Comparison of ENCODE assay signal across 22 cellular contexts in the genomic region with DNA sequence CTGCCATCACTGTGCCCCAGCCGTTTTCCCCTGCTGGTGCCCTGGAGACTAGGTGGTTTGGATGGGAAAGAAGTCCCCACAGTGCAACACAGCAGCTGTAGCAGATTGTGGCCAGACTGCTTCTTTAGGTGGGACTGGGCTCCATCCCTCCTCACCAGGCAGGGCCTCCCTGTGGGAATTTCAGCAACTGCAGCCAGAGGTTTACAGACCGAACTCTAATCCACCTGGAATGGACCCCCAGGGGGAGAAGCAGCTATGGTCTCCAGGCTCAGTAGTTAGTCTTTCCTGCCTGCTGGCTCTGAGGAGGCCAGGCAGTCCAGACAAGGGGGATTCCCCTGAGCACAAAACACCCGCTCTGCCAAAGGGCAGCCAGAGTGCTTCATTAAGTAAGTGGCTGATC.
"Had no signal": no experiment of that assay in that cellular context is flagged by ENCODE, and none has a peak within 500 bp of the region (broad histone marks: within the 10 kb centered on the region; RNA-seq: fewer than 3 reads in every experiment).

No MANE protein-coding gene starts in this region.

- H3K9me3 Mint-ChIP-seq: activated CD4-positive, alpha-beta memory T cell treated with anti-CD3 and anti-CD28 coated beads, Interleukin-2, amount 10 ng/mL, durations not matched to agents 7 days and 5 days had no signal

- DNase-seq: activated CD4-positive, alpha-beta memory T cell treated with anti-CD3 and anti-CD28 coated beads, Interleukin-2, amount 10 ng/mL, durations not matched to agents 7 days and 5 days; activated CD4-positive, alpha-beta T cell treated with anti-CD3 and anti-CD28 coated beads for 36 hours; activated CD4-positive, alpha-beta T cell treated with anti-CD3 and anti-CD28 coated beads, Interleukin-2, amount 50 U/mL, for 1 hour; activated effector memory CD4-positive, alpha-beta T cell treated with Interleukin-2 at 50 U/mL for 16 hours; activated naive CD4-positive, alpha-beta T cell; activated T-cell treated with anti-CD3 and anti-CD28 coated beads, Interleukin-2, amount 50 U/mL, for 1 hour; aorta; caudate nucleus; KG1; NCI-H1048; NCI-H1930; NCI-H2171 treated with DMSO at 0.1 percent for 48 hours; NCI-H345; NCI-H510A; NCI-H526 treated with DMSO at 0.1 percent for 48 hours; NCI-H82; SIG-M5; T-helper 1 cell had no signal

- H3K36me3 ChIP-seq: breast epithelium had no signal

- H3K4me1 ChIP-seq: breast epithelium had no signal

- ATAC-seq: activated CD4-positive, alpha-beta T cell treated with anti-CD3 and anti-CD28 coated beads for 36 hours had no signal

- H3K27ac ChIP-seq: breast epithelium, SK-N-MC, VCaP had no signal

- H3K27ac Mint-ChIP-seq: activated CD4-positive, alpha-beta memory T cell treated with anti-CD3 and anti-CD28 coated beads, Interleukin-2, amount 10 ng/mL, durations not matched to agents 7 days and 5 days; activated CD4-positive, alpha-beta T cell treated with anti-CD3 and anti-CD28 coated beads for 36 hours; activated naive CD4-positive, alpha-beta T cell treated with anti-CD3 and anti-CD28 coated beads, Interleukin-2, amount 50 U/mL, for 24 hours had no signal

- H3K27me3 Mint-ChIP-seq: activated CD4-positive, alpha-beta memory T cell treated with anti-CD3 and anti-CD28 coated beads, Interleukin-2, amount 10 ng/mL, durations not matched to agents 7 days and 5 days had no signal

- H3K4me3 Mint-ChIP-seq: activated CD4-positive, alpha-beta memory T cell treated with anti-CD3 and anti-CD28 coated beads, Interleukin-2, amount 10 ng/mL, durations not matched to agents 7 days and 5 days; activated CD4-positive, alpha-beta T cell treated with anti-CD3 and anti-CD28 coated beads for 36 hours; activated naive CD4-positive, alpha-beta T cell treated with anti-CD3 and anti-CD28 coated beads, Interleukin-2, amount 50 U/mL, for 24 hours had no signal

- H3K27me3 ChIP-seq: breast epithelium had no signal

- H3K4me1 Mint-ChIP-seq: activated CD4-positive, alpha-beta memory T cell treated with anti-CD3 and anti-CD28 coated beads, Interleukin-2, amount 10 ng/mL, durations not matched to agents 7 days and 5 days; activated CD4-positive, alpha-beta T cell treated with anti-CD3 and anti-CD28 coated beads for 36 hours; activated naive CD4-positive, alpha-beta T cell treated with anti-CD3 and anti-CD28 coated beads, Interleukin-2, amount 50 U/mL, for 24 hours had no signal

- H3K4me3 ChIP-seq: breast epithelium, SK-N-MC had no signal
